Comparison of ENCODE assay signal across 17 cellular contexts in the genomic region with DNA sequence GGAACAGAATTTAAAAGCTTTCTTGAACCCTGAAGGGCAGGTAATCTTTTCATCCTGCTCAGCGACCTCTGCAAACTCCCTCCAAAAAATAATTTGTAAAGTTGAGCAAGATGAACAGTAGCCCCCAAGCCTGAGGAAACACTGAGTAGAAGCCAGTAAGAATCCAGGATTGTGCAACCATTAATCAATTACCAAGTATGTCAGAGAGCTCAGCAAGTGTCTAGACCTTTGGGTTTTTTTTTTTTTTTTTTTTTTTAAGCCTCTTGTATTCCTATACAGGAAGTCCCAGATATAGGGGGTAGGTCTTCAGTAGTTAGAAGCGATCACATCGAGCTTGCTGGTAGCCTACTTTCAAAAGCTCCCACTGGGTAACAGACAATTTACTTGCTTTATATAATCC.
DNase-seq lines count a peak whose midpoint lies in the region; ATAC-seq, FAIRE-seq and TF ChIP-seq lines count a peak whose summit lies in the region.
"Had no signal": no experiment of that assay in that cellular context is flagged by ENCODE, and none has a peak within 500 bp of the region (broad histone marks: within the 10 kb centered on the region; RNA-seq: fewer than 3 reads in every experiment).

No MANE protein-coding gene starts in this region.

- TF ChIP-seq CTCF in IMR-90 (conservative IDR thresholded peaks at IDR 0.05; ENCODE audit: low read depth, low read length), result no peak
- TF ChIP-seq CTCF in astrocyte (IDR thresholded peaks at IDR 0.05; ENCODE audit: insufficient read depth, low read depth, low read length), result no peak
- no peak for TF ChIP-seq CTCF in transverse colon (IDR thresholded peaks at IDR 0.05)
- TF ChIP-seq CTCF in lower lobe of right lung (IDR thresholded peaks at IDR 0.05), result no peak

- no peaks in the 10 kb centered on the region for H3K9me1 ChIP-seq in IMR-90 (ENCODE audit: insufficient read depth, low read length)

- no peaks in the 10 kb centered on the region for H3K9me3 ChIP-seq in IMR-90 (ENCODE audit: control insufficient read depth, insufficient read depth, low read length)
- H3K9me3 ChIP-seq in astrocyte (ENCODE audit: insufficient read depth, low read depth, low read length), result no peaks in the 10 kb centered on the region
- H3K9me3 ChIP-seq in skeletal muscle satellite cell (replicated peaks; ENCODE audit: low read length), result no peaks in the 10 kb centered on the region
- H3K9me3 ChIP-seq in transverse colon, result no peaks in the 10 kb centered on the region
- H3K9me3 ChIP-seq in lower lobe of right lung, result no peaks in the 10 kb centered on the region

- no peak overlapping the region for H2BK120ac ChIP-seq in IMR-90 (ENCODE audit: low read depth, low read length)

- H3K27me3 Mint-ChIP-seq in astrocyte (ENCODE audit: low read depth, unreplicated experiment), result no peaks in the 10 kb centered on the region

- H3K27me3 ChIP-seq in IMR-90 (ENCODE audit: control insufficient read depth, insufficient read depth, low read length), result no peaks in the 10 kb centered on the region
- no peaks in the 10 kb centered on the region for H3K27me3 ChIP-seq in astrocyte (ENCODE audit: insufficient read depth, low read length)
- H3K27me3 ChIP-seq in skeletal muscle satellite cell (ENCODE audit: control insufficient read depth, insufficient read depth, low read length), result no peaks in the 10 kb centered on the region
- H3K27me3 ChIP-seq in transverse colon, result peaks cover 3% of the 10 kb centered on the region
- H3K27me3 ChIP-seq in lower lobe of right lung (ENCODE audit: low read depth), result no peaks in the 10 kb centered on the region

- H2BK5ac ChIP-seq in IMR-90 (ENCODE audit: low read depth, low read length, poor library complexity, severe bottlenecking), result no peak overlapping the region

- no peak overlapping the region for H3K4me3 Mint-ChIP-seq in astrocyte (ENCODE audit: unreplicated experiment)
- H3K4me3 Mint-ChIP-seq: B cell; CD4-positive, alpha-beta memory T cell had no signal

- no peak for TF ChIP-seq POLR2A in IMR-90 (IDR thresholded peaks at IDR 0.05; ENCODE audit: low read depth, low read length)
- TF ChIP-seq POLR2A in transverse colon (IDR thresholded peaks at IDR 0.05), result no peak

- no peak overlapping the region for H3K27ac Mint-ChIP-seq in astrocyte (ENCODE audit: unreplicated experiment)
- H3K27ac Mint-ChIP-seq: B cell; CD4-positive, alpha-beta memory T cell had no signal

- no peak overlapping the region for H2AK5ac ChIP-seq in IMR-90 (ENCODE audit: low read depth, low read length)

- H2BK20ac ChIP-seq in IMR-90 (ENCODE audit: low read depth, low read length), result no peak overlapping the region

- no TSS peak for BruUV-seq in IMR-90 (replicated peaks; lab: Mats Ljungman, UMichigan)

- H3K79me2 ChIP-seq in astrocyte (ENCODE audit: insufficient read depth, low read length), result no peaks in the 10 kb centered on the region

- no peak overlapping the region for H2BK15ac ChIP-seq in IMR-90 (ENCODE audit: low read depth, low read length)

- H3K23ac ChIP-seq in IMR-90 (ENCODE audit: low read depth, low read length), result no peak overlapping the region

- H3K4ac ChIP-seq in IMR-90 (ENCODE audit: low read depth, low read length), result no peak overlapping the region

- no peak overlapping the region for H3K27ac ChIP-seq in IMR-90 (ENCODE audit: insufficient read depth, low read length)
- H3K27ac ChIP-seq in astrocyte (ENCODE audit: low read depth, low read length), result no peak overlapping the region
- H3K27ac ChIP-seq in transverse colon, result no peak overlapping the region
- H3K27ac ChIP-seq in lower lobe of right lung, result no peak overlapping the region
- H3K27ac ChIP-seq: C4-2B, GM23248 had no signal

- dilution Hi-C loops in IMR-90 (cut with HindIII; ENCODE audit: low sequenced_read_pairs, unreplicated experiment), result no loop called here

- WGBS in IMR-90 (ENCODE audit: extremely low coverage in 2 of 2, insufficient read length in 1 of 2), 2 experiments, result no CpG with 5 or more reads among the region's 3 CpGs
- WGBS in transverse colon (ENCODE audit: low coverage in 1 of 2), 2 donors, result 83 to 86% methylated on average over 1 to 3 of the region's 3 CpGs

- no peak for FAIRE-seq in astrocyte (lab: Jason Lieb, UNC)
- FAIRE-seq: GM12878, GM18507, H54, HTR-8/SVneo had no signal

- no peak overlapping the region for H2AK9ac ChIP-seq in IMR-90 (replicated peaks; ENCODE audit: low read depth, low read length, poor library complexity)

- no peak overlapping the region for H4K5ac ChIP-seq in IMR-90 (ENCODE audit: low read depth, low read length)

- no peak overlapping the region for H2AFZ ChIP-seq in IMR-90 (replicated peaks; ENCODE audit: low read length, poor library complexity)
- no peak overlapping the region for H2AFZ ChIP-seq in astrocyte (ENCODE audit: low read depth, low read length)

- intact Hi-C loops in IMR-90 (cut with micrococcal nuclease) (no loop called here), transverse colon (cut with DNase I; ENCODE audit: low total_unique reads) (no loop called here), lower lobe of right lung (cut with DNase I) (no loop called here)

- no peak for DNase-seq in IMR-90
- peak; percentile 41 for DNase-seq in astrocyte (ENCODE audit: low read depth)
- DNase-seq in glomerular visceral epithelial cell (ENCODE audit: extremely low spot score), result peak; percentile 28
- no peak for DNase-seq in stimulated activated CD4-positive, alpha-beta T cell treated with anti-CD3 and anti-CD28 coated beads, Interleukin-12 subunit alpha, Interleukin-12 subunit beta, amount 100 ng/mL, for 4 hours
- no peak for DNase-seq in transverse colon
- no peak for DNase-seq in lower lobe of right lung
- DNase-seq: CD4-positive, alpha-beta memory T cell; DMS79; GM23248 had no signal

- H3K79me1 ChIP-seq in IMR-90 (ENCODE audit: low read depth in 1 of 2, low read length in 2 of 2), result no peaks in the 10 kb centered on the region

- peaks cover 38% of the 10 kb centered on the region for H3K4me1 Mint-ChIP-seq in astrocyte (ENCODE audit: low read depth, unreplicated experiment)
- H3K4me1 Mint-ChIP-seq: B cell; CD4-positive, alpha-beta memory T cell had no signal

- no peaks in the 10 kb centered on the region for H4K20me1 ChIP-seq in IMR-90 (ENCODE audit: insufficient read depth, low read length)
- H4K20me1 ChIP-seq in astrocyte (ENCODE audit: insufficient read depth, low read length), result no peaks in the 10 kb centered on the region

- H3K36me3 ChIP-seq in IMR-90 (ENCODE audit: control insufficient read depth, insufficient read depth, low read length) (no peaks in the 10 kb centered on the region), astrocyte (ENCODE audit: insufficient read depth, low read length) (no peaks in the 10 kb centered on the region), skeletal muscle satellite cell (ENCODE audit: insufficient read depth, low read length) (peaks cover 5% of the 10 kb centered on the region), transverse colon (no peaks in the 10 kb centered on the region), lower lobe of right lung (no peaks in the 10 kb centered on the region)

- H3K9ac ChIP-seq in IMR-90 (ENCODE audit: low read depth, low read length), result no peak overlapping the region
- no peak overlapping the region for H3K9ac ChIP-seq in astrocyte (ENCODE audit: low read length)
- H3K9ac ChIP-seq in skeletal muscle satellite cell (ENCODE audit: low read depth, low read length), result peak overlapping the region; percentile 4
- H3K9ac ChIP-seq: GM23248 had no signal

- CTCF ChIA-PET in IMR-90 (lab: Yijun Ruan, JAX), result interaction anchor here (1.1 to 1.7 kb wide), 2 partner anchors 27 to 35 kb away, joined by 3 to 5 read pairs; no protein-coding TSS in a partner anchor

- no peak for TF ChIP-seq EP300 in transverse colon (IDR thresholded peaks at IDR 0.05; ENCODE audit: low read depth)

- ATAC-seq in IMR-90 (ENCODE audit: low read depth) (no peak), lower lobe of right lung (no peak)
- ATAC-seq: HCT116 had no signal

- H3K18ac ChIP-seq in IMR-90 (ENCODE audit: low read depth, low read length), result no peak overlapping the region

- no peak overlapping the region for H3K4me3 ChIP-seq in IMR-90 (ENCODE audit: insufficient read depth, low read depth, low read length)
- H3K4me3 ChIP-seq in astrocyte (ENCODE audit: insufficient read depth, low read depth, low read length), result no peak overlapping the region
- H3K4me3 ChIP-seq in skeletal muscle satellite cell (ENCODE audit: low read length), result no peak overlapping the region
- H3K4me3 ChIP-seq in transverse colon, result no peak overlapping the region
- H3K4me3 ChIP-seq in lower lobe of right lung, result no peak overlapping the region
- H3K4me3 ChIP-seq: GM12878, GM23248 had no signal

- no peak overlapping the region for H3K56ac ChIP-seq in IMR-90 (ENCODE audit: extremely low read depth, insufficient read depth, low read length)

- H3K4me1 ChIP-seq in IMR-90 (ENCODE audit: control insufficient read depth, insufficient read depth, low read length) (peaks cover 8% of the 10 kb centered on the region), astrocyte (ENCODE audit: insufficient read depth, low read length) (peaks cover 16% of the 10 kb centered on the region), skeletal muscle satellite cell (ENCODE audit: control insufficient read depth, insufficient read depth, low read length) (peaks cover 94% of the 10 kb centered on the region), transverse colon (no peaks in the 10 kb centered on the region), lower lobe of right lung (no peaks in the 10 kb centered on the region)

- no peak overlapping the region for H3K4me2 ChIP-seq in IMR-90 (ENCODE audit: low read depth, low read length)
- H3K4me2 ChIP-seq in astrocyte (ENCODE audit: low read length), result no peak overlapping the region
- no peak overlapping the region for H3K4me2 ChIP-seq in skeletal muscle satellite cell (ENCODE audit: low read length)

- no peak overlapping the region for H4K91ac ChIP-seq in IMR-90 (ENCODE audit: insufficient read depth, low read depth, low read length)

- peaks cover 3% of the 10 kb centered on the region for H3K9me3 Mint-ChIP-seq in astrocyte (ENCODE audit: unreplicated experiment)

- no peak for TF ChIP-seq RAD21 in IMR-90 (IDR thresholded peaks at IDR 0.05; ENCODE audit: low read length)

- H4K8ac ChIP-seq in IMR-90 (ENCODE audit: low read depth in 2 of 2, low read length in 2 of 2), result no peak overlapping the region

- peaks cover 7% of the 10 kb centered on the region for H3K36me3 Mint-ChIP-seq in astrocyte (ENCODE audit: low read depth, unreplicated experiment)
- H3K36me3 Mint-ChIP-seq: CD4-positive, alpha-beta memory T cell had no signal

- no peak overlapping the region for H3K14ac ChIP-seq in IMR-90 (replicated peaks; ENCODE audit: low read depth, low read length)

- in situ Hi-C loops in IMR-90 (cut with MboI; ENCODE audit: low sequenced_read_pairs) (no loop called here), transverse colon (cut with MboI; ENCODE audit: low pct_ligation_motif_present in 1 of 4, low pct_unique_long_range_greater_than_20kb in 1 of 4, low sequenced_read_pairs in 3 of 4) (no loop called here)

- POLR2A ChIA-PET in IMR-90 (lab: Charles Lee; ENCODE audit: unreplicated experiment), result no interaction called here

TF ChIP-seq in IMR-90, 13 proteins besides CTCF, POLR2A, EP300 and RAD21 (continues in another document):
- TF ChIP-seq MXI1 (IDR thresholded peaks at IDR 0.05; ENCODE audit: borderline replicate concordance, low read depth, low read length), result no peak
- peak; percentile 56; the same call in 1 of the 2 replicates for TF ChIP-seq CEBPB (IDR thresholded peaks at IDR 0.05; ENCODE audit: low read depth, low read length)
- no peak for TF ChIP-seq RCOR1 (IDR thresholded peaks at IDR 0.05; ENCODE audit: insufficient replicate concordance, low read length)

Comparison
In these comparisons a context has a peak if more than half of its experiments do, and no peak if none do; other contexts are left out.
1. DNase-seq: peak in astrocyte (single experiment) and glomerular visceral epithelial cell (single experiment); none in IMR-90 (single experiment), stimulated activated CD4-positive, alpha-beta T cell treated with anti-CD3 and anti-CD28 coated beads, Interleukin-12 subunit alpha, Interleukin-12 subunit beta, amount 100 ng/mL, for 4 hours (single experiment), transverse colon (single experiment) and lower lobe of right lung (single experiment).